ENCODE assay signal across 1 cellular context in genomic region chr1:1211541-1212511, GRCh38.
TF ChIP-seq lines count a peak whose summit lies in the region.

No MANE protein-coding gene starts in this region.

TF ChIP-seq in HepG2, 621 proteins besides CTCF, POLR2A, EP300 and RAD21:
- TF ChIP-seq DNMT3B (CRISPR knock-in tag; conservative IDR thresholded peaks at IDR 0.05) (no peak), NFYB (CRISPR knock-in tag; IDR thresholded peaks at IDR 0.05) (no peak), KDM1A (CRISPR knock-in tag; IDR thresholded peaks at IDR 0.05) (no peak), MTA1 (CRISPR knock-in tag; IDR thresholded peaks at IDR 0.05; ENCODE audit: borderline replicate concordance) (no peak), TGIF2 (CRISPR knock-in tag; IDR thresholded peaks at IDR 0.05) (no peak), FOXA1 (IDR thresholded peaks at IDR 0.05) (no peak), FOXA1 (CRISPR knock-in tag; IDR thresholded peaks at IDR 0.05) (no peak), TEAD2 (CRISPR knock-in tag; IDR thresholded peaks at IDR 0.05) (no peak), RARA (CRISPR knock-in tag; IDR thresholded peaks at IDR 0.05) (no peak), HMGA1 (CRISPR knock-in tag; conservative IDR thresholded peaks at IDR 0.05) (no peak), MEIS2 (CRISPR knock-in tag; IDR thresholded peaks at IDR 0.05) (no peak), ZNF224 (CRISPR knock-in tag; IDR thresholded peaks at IDR 0.05) (no peak), POGZ (CRISPR knock-in tag; IDR thresholded peaks at IDR 0.05) (no peak), GATAD1 (CRISPR knock-in tag; IDR thresholded peaks at IDR 0.05) (no peak), ZC3H13 (CRISPR knock-in tag; IDR thresholded peaks at IDR 0.05) (no peak)
- TF ChIP-seq, protein P1, sequence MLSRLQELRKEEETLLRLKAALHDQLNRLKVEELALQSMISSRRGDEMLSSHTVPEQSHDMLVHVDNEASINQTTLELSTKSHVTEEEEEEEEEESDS (CRISPR knock-in tag; IDR thresholded peaks at IDR 0.05; ENCODE audit: borderline replicate concordance): no peak
TF ChIP-seq in HepG2: peak in this region for 0.
